Comparison of ENCODE assay signal across 2 cellular contexts in the genomic region with DNA sequence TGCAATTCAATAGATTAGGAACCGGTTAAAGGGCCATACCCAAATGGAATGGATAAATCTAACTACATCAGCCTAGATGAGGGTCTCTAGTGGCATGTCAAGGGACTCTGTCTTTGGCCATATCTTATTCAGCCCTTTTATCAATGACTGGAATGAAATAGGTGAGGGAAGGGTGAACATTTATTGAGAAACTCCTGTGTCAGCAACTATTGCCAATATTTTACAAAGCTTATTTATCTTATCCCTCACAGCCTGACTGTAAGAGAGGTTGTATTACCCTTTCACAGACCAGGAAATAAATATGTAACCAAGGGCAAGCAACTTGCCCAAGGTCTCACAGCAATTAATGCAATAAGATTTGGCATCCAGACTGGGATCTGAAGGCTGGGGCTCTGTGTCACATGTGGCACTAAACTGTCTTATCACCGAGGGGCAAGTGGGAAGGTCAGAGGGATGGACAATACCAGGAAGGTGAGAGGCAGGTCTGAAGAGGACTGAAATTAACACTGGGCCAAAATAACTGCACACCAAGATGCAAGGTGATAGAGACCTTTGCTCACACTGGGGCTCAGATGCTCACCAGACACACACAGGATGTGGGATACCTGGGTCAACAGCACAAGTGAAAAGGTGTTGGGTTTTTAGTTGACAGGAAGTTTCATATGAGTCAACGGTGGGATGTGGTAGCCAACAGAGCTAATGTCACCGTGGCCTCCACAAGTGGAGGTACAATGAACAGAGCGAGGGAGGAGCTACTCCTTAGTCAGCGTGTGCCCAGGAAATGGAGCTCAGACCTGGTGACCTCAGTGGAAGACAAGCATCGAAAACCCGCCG.
TF ChIP-seq lines count a peak whose summit lies in the region.

No MANE protein-coding gene starts in this region.

TF ChIP-seq in GM12878, 131 proteins besides CTCF, POLR2A, EP300 and RAD21 (continued from another document and continues in another):
- TF ChIP-seq ATF3 (IDR thresholded peaks at IDR 0.05; ENCODE audit: borderline replicate concordance, extremely low read depth, low read depth, low read length) (no peak), EED (IDR thresholded peaks at IDR 0.05; ENCODE audit: low read depth) (peak; percentile 97), YY1 (IDR thresholded peaks at IDR 0.05; ENCODE audit: low read depth, low read length) (0 out of 2 replicates have a peak, but pooled peaks have one; percentile 30), SIX5 (IDR thresholded peaks at IDR 0.05; ENCODE audit: low read depth, low read length, severe bottlenecking) (no peak), TAF1 (IDR thresholded peaks at IDR 0.05; ENCODE audit: borderline replicate concordance, low read depth, low read length) (no peak), MEF2A (IDR thresholded peaks at IDR 0.05; ENCODE audit: insufficient read depth, low read depth, low read length) (peak; percentile 48; the same call in 1 of the 2 replicates), FOXM1 (IDR thresholded peaks at IDR 0.05; ENCODE audit: low read depth, low read length) (peak; percentile 85), NKRF (conservative IDR thresholded peaks at IDR 0.05) (no peak), ZZZ3 (IDR thresholded peaks at IDR 0.05; ENCODE audit: control insufficient read depth, insufficient read length, low read depth) (no peak), TCF12 (IDR thresholded peaks at IDR 0.05; ENCODE audit: low read depth, low read length) (0 out of 2 replicates have a peak, but pooled peaks have one; percentile 50), ESRRA (IDR thresholded peaks at IDR 0.05; ENCODE audit: low read length) (no peak; the same call in 1 of the 2 replicates)
- TF ChIP-seq, protein P1, sequence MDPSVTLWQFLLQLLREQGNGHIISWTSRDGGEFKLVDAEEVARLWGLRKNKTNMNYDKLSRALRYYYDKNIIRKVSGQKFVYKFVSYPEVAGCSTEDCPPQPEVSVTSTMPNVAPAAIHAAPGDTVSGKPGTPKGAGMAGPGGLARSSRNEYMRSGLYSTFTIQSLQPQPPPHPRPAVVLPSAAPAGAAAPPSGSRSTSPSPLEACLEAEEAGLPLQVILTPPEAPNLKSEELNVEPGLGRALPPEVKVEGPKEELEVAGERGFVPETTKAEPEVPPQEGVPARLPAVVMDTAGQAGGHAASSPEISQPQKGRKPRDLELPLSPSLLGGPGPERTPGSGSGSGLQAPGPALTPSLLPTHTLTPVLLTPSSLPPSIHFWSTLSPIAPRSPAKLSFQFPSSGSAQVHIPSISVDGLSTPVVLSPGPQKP (IDR thresholded peaks at IDR 0.05; ENCODE audit: low read depth, low read length), result no peak
- TF ChIP-seq, protein P2, sequence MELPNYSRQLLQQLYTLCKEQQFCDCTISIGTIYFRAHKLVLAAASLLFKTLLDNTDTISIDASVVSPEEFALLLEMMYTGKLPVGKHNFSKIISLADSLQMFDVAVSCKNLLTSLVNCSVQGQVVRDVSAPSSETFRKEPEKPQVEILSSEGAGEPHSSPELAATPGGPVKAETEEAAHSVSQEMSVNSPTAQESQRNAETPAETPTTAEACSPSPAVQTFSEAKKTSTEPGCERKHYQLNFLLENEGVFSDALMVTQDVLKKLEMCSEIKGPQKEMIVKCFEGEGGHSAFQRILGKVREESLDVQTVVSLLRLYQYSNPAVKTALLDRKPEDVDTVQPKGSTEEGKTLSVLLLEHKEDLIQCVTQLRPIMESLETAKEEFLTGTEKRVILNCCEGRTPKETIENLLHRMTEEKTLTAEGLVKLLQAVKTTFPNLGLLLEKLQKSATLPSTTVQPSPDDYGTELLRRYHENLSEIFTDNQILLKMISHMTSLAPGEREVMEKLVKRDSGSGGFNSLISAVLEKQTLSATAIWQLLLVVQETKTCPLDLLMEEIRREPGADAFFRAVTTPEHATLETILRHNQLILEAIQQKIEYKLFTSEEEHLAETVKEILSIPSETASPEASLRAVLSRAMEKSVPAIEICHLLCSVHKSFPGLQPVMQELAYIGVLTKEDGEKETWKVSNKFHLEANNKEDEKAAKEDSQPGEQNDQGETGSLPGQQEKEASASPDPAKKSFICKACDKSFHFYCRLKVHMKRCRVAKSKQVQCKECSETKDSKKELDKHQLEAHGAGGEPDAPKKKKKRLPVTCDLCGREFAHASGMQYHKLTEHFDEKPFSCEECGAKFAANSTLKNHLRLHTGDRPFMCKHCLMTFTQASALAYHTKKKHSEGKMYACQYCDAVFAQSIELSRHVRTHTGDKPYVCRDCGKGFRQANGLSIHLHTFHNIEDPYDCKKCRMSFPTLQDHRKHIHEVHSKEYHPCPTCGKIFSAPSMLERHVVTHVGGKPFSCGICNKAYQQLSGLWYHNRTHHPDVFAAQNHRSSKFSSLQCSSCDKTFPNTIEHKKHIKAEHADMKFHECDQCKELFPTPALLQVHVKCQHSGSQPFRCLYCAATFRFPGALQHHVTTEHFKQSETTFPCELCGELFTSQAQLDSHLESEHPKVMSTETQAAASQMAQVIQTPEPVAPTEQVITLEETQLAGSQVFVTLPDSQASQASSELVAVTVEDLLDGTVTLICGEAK (IDR thresholded peaks at IDR 0.05; ENCODE audit: borderline replicate concordance), result no peak
- TF ChIP-seq, protein P3, sequence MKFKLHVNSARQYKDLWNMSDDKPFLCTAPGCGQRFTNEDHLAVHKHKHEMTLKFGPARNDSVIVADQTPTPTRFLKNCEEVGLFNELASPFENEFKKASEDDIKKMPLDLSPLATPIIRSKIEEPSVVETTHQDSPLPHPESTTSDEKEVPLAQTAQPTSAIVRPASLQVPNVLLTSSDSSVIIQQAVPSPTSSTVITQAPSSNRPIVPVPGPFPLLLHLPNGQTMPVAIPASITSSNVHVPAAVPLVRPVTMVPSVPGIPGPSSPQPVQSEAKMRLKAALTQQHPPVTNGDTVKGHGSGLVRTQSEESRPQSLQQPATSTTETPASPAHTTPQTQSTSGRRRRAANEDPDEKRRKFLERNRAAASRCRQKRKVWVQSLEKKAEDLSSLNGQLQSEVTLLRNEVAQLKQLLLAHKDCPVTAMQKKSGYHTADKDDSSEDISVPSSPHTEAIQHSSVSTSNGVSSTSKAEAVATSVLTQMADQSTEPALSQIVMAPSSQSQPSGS (IDR thresholded peaks at IDR 0.05; ENCODE audit: low read length), result peak; percentile 92

TF ChIP-seq in GM23338, 12 proteins besides CTCF, POLR2A, EP300 and RAD21 (continued from another document):
- no peak for TF ChIP-seq ZNF462 (CRISPR knock-in tag; IDR thresholded peaks at IDR 0.05)
- TF ChIP-seq EZH2phosphoT487 (IDR thresholded peaks at IDR 0.05; ENCODE audit: unreplicated experiment), result no peak
- TF ChIP-seq STAT1 (IDR thresholded peaks at IDR 0.05; ENCODE audit: unreplicated experiment), result no peak
- no peak for TF ChIP-seq POLR2AphosphoS5 (IDR thresholded peaks at IDR 0.05; ENCODE audit: low read depth)
- no peak for TF ChIP-seq ETS1 (IDR thresholded peaks at IDR 0.05)
- TF ChIP-seq JUNB (IDR thresholded peaks at IDR 0.05; ENCODE audit: unreplicated experiment), result no peak
- TF ChIP-seq ZNF331 (CRISPR knock-in tag; IDR thresholded peaks at IDR 0.05; ENCODE audit: low read depth), result no peak
- no peak for TF ChIP-seq CREB1 (CRISPR knock-in tag; IDR thresholded peaks at IDR 0.05; ENCODE audit: low read depth)
- TF ChIP-seq, protein P4, sequence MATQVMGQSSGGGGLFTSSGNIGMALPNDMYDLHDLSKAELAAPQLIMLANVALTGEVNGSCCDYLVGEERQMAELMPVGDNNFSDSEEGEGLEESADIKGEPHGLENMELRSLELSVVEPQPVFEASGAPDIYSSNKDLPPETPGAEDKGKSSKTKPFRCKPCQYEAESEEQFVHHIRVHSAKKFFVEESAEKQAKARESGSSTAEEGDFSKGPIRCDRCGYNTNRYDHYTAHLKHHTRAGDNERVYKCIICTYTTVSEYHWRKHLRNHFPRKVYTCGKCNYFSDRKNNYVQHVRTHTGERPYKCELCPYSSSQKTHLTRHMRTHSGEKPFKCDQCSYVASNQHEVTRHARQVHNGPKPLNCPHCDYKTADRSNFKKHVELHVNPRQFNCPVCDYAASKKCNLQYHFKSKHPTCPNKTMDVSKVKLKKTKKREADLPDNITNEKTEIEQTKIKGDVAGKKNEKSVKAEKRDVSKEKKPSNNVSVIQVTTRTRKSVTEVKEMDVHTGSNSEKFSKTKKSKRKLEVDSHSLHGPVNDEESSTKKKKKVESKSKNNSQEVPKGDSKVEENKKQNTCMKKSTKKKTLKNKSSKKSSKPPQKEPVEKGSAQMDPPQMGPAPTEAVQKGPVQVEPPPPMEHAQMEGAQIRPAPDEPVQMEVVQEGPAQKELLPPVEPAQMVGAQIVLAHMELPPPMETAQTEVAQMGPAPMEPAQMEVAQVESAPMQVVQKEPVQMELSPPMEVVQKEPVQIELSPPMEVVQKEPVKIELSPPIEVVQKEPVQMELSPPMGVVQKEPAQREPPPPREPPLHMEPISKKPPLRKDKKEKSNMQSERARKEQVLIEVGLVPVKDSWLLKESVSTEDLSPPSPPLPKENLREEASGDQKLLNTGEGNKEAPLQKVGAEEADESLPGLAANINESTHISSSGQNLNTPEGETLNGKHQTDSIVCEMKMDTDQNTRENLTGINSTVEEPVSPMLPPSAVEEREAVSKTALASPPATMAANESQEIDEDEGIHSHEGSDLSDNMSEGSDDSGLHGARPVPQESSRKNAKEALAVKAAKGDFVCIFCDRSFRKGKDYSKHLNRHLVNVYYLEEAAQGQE (IDR thresholded peaks at IDR 0.05; ENCODE audit: unreplicated experiment), result no peak
- TF ChIP-seq NANOG (IDR thresholded peaks at IDR 0.05; ENCODE audit: borderline replicate concordance), result no peak
